2 cellular contexts compared by ENCODE assay signal in genomic region chr3:192887047-192887446, GRCh38.
TF ChIP-seq lines count a peak whose summit lies in the region.

No MANE protein-coding gene starts in this region.

TF ChIP-seq in A549, 52 proteins besides CTCF, POLR2A, EP300 and RAD21:
- TF ChIP-seq FOSL2 (IDR thresholded peaks at IDR 0.05) = no peak
- TF ChIP-seq FOSL2 (CRISPR knock-in tag; IDR thresholded peaks at IDR 0.05) = peak; percentile 31; the same call in 1 of the 2 replicates
- TF ChIP-seq GATA3 (IDR thresholded peaks at IDR 0.05; ENCODE audit: borderline replicate concordance) = peak; percentile 38; the same call in 1 of the 2 replicates
- peak; percentile 49 to 53; a peak in 3 of 5 replicates for TF ChIP-seq JUN (IDR thresholded peaks at IDR 0.05)
- TF ChIP-seq NFE2L2 (conservative IDR thresholded peaks at IDR 0.05; ENCODE audit: low read length) = no peak
- no peak for TF ChIP-seq PHF8 (IDR thresholded peaks at IDR 0.05; ENCODE audit: borderline replicate concordance, low read depth)
- TF ChIP-seq MAX (IDR thresholded peaks at IDR 0.05) = 0 out of 2 replicates have a peak, but pooled peaks have one; percentile 16
- TF ChIP-seq ATOH8 (CRISPR knock-in tag; IDR thresholded peaks at IDR 0.05; ENCODE audit: low read depth) = no peak
- no peak for TF ChIP-seq HOXA7 (CRISPR knock-in tag; IDR thresholded peaks at IDR 0.05)
- TF ChIP-seq SMC3 (IDR thresholded peaks at IDR 0.05) = no peak; the same call in 2 of the 3 replicates
- no peak for TF ChIP-seq ZNF302 (CRISPR knock-in tag; IDR thresholded peaks at IDR 0.05)
- TF ChIP-seq KDM5A (IDR thresholded peaks at IDR 0.05) = no peak
- peak; percentile 50 to 69; a peak in 3 of 4 replicates for TF ChIP-seq CEBPB (IDR thresholded peaks at IDR 0.05)

TF ChIP-seq in HCT116, 20 proteins besides CTCF, POLR2A, EP300 and RAD21:
- TF ChIP-seq SIN3A (IDR thresholded peaks at IDR 0.05; ENCODE audit: low read depth) = no peak
- TF ChIP-seq SP1 (IDR thresholded peaks at IDR 0.05; ENCODE audit: low read depth) = peak; percentile 31; the same call in 1 of the 2 replicates
- TF ChIP-seq TCF7L2 (IDR thresholded peaks at IDR 0.05; ENCODE audit: borderline replicate concordance, extremely low read depth, insufficient read depth, insufficient read length) = no peak
- 0 out of 2 replicates have a peak, but pooled peaks have one; percentile 8 for TF ChIP-seq MAX (IDR thresholded peaks at IDR 0.05)
- no peak for TF ChIP-seq REST (IDR thresholded peaks at IDR 0.05; ENCODE audit: low read depth)
- TF ChIP-seq JUND (IDR thresholded peaks at IDR 0.05) = peak; percentile 11; the same call in 1 of the 2 replicates
- no peak for TF ChIP-seq SRF (IDR thresholded peaks at IDR 0.05; ENCODE audit: low read depth)
- no peak for TF ChIP-seq CBX3 (IDR thresholded peaks at IDR 0.05; ENCODE audit: low read depth)
- peak; percentile 14; the same call in 1 of the 2 replicates for TF ChIP-seq FOSL1 (IDR thresholded peaks at IDR 0.05; ENCODE audit: low read depth)
